7 cellular contexts compared by ENCODE assay signal in genomic region chr18:658947-659533, GRCh38. TPM values are rescaled to one million over a fixed set of nuclear protein-coding genes. Genes with fewer than 3 reads are reported as not detected.
DNase-seq lines count a peak whose midpoint lies in the region; TF ChIP-seq lines count a peak whose summit lies in the region.

No MANE protein-coding gene starts in this region.

- H3K27me3 ChIP-seq in Peyer's patch (no peaks in the 10 kb centered on the region), rectal smooth muscle tissue (ENCODE audit: control insufficient read depth, insufficient read depth, low read length) (no peaks in the 10 kb centered on the region), ovary (no peaks in the 10 kb centered on the region), transverse colon (no peaks in the 10 kb centered on the region)

- H3K36me3 ChIP-seq in Peyer's patch: no peaks in the 10 kb centered on the region
- no peaks in the 10 kb centered on the region for H3K36me3 ChIP-seq in rectal smooth muscle tissue (ENCODE audit: control insufficient read depth, insufficient read depth, low read length)
- no peaks in the 10 kb centered on the region for H3K36me3 ChIP-seq in ovary
- no peaks in the 10 kb centered on the region for H3K36me3 ChIP-seq in transverse colon

- WGBS in ovary, 3 donors: 75 to 85% (median 76%) methylated on average over 10 of the region's 10 CpGs
- WGBS in transverse colon (ENCODE audit: low coverage in 1 of 2), 2 donors: 83 to 91% methylated on average over 5 to 10 of the region's 10 CpGs

- no peak for TF ChIP-seq POLR2A in Peyer's patch (IDR thresholded peaks at IDR 0.05)
- no peak for TF ChIP-seq POLR2A in ovary (IDR thresholded peaks at IDR 0.05)
- TF ChIP-seq POLR2A in transverse colon (IDR thresholded peaks at IDR 0.05): no peak

- H3K9me3 ChIP-seq in Peyer's patch: no peaks in the 10 kb centered on the region
- no peaks in the 10 kb centered on the region for H3K9me3 ChIP-seq in ovary
- H3K9me3 ChIP-seq in transverse colon: no peaks in the 10 kb centered on the region

- no peak for TF ChIP-seq CTCF in GM12875 (IDR thresholded peaks at IDR 0.05; ENCODE audit: borderline replicate concordance, insufficient read depth, low read depth, low read length)
- TF ChIP-seq CTCF in Peyer's patch (IDR thresholded peaks at IDR 0.05): no peak
- TF ChIP-seq CTCF in epithelial cell of esophagus (IDR thresholded peaks at IDR 0.05; ENCODE audit: insufficient read depth, low read depth, low read length, missing control alignments): no peak
- no peak for TF ChIP-seq CTCF in ovary (IDR thresholded peaks at IDR 0.05)
- no peak for TF ChIP-seq CTCF in transverse colon (IDR thresholded peaks at IDR 0.05)

- in situ Hi-C loops in transverse colon (cut with MboI; ENCODE audit: low pct_ligation_motif_present in 1 of 4, low pct_unique_long_range_greater_than_20kb in 1 of 4, low sequenced_read_pairs in 3 of 4): no loop called here

- intact Hi-C loops in ovary (cut with DNase I) (loop anchor here in 1 of 4 donors (10.0 kb wide), 1 partner anchor 576 kb away; no protein-coding TSS in a partner anchor), transverse colon (cut with DNase I; ENCODE audit: low total_unique reads) (no loop called here)

- H3K4me1 ChIP-seq in Peyer's patch (peaks cover 0 to 6% (median 3%) of the 10 kb centered on the region in 4 donors), rectal smooth muscle tissue (ENCODE audit: control insufficient read depth, insufficient read depth, low read length) (peaks cover 3% of the 10 kb centered on the region), ovary (ENCODE audit: insufficient read depth) (peaks cover 3% of the 10 kb centered on the region), transverse colon (peaks cover 0 to 7% (median 6%) of the 10 kb centered on the region in 4 donors)

- no peak for DNase-seq in Peyer's patch
- DNase-seq in epithelial cell of esophagus (ENCODE audit: low read depth): no peak
- DNase-seq in ovary: no peak
- no peak for DNase-seq in stimulated activated naive CD4-positive, alpha-beta T cell (lab: John Stamatoyannopoulos, UW)
- DNase-seq in transverse colon: no peak

- no peak for TF ChIP-seq EP300 in ovary (IDR thresholded peaks at IDR 0.05)
- TF ChIP-seq EP300 in transverse colon (IDR thresholded peaks at IDR 0.05; ENCODE audit: low read depth): no peak

- H3K9ac ChIP-seq in rectal smooth muscle tissue (ENCODE audit: low read length): no peak overlapping the region

- H3K27ac ChIP-seq in Peyer's patch (no peak overlapping the region), rectal smooth muscle tissue (ENCODE audit: low read depth, low read length) (no peak overlapping the region), ovary (no peak overlapping the region), transverse colon (peak overlapping the region in 1 of 4 donors; percentile 92)

- peak overlapping the region; percentile 93 for H3K4me3 ChIP-seq in GM12875 (ENCODE audit: low read depth, low read length)
- peak overlapping the region in 3 of 4 donors; percentile 39 to 76 (median 65) for H3K4me3 ChIP-seq in Peyer's patch
- H3K4me3 ChIP-seq in epithelial cell of esophagus (ENCODE audit: low read length): peak overlapping the region; percentile 76
- peak overlapping the region; percentile 88 for H3K4me3 ChIP-seq in rectal smooth muscle tissue (ENCODE audit: low read length)
- H3K4me3 ChIP-seq in ovary: no peak overlapping the region
- peak overlapping the region in 2 of 4 donors; percentile 68 to 77 for H3K4me3 ChIP-seq in transverse colon

RNA-seq across cellular contexts. Expression of gene TYMS, which starts 1.6 kb away (rescaled TPM):
- 10 to 100 TPM in 3 of 4 donors, 1 to 10 TPM in 1; 6.7 to 71.8 (median 11.7) TPM for total RNA-seq in Peyer's patch
- 1 to 10 TPM in 6 of 7 donors, under 1 TPM in 1; 0.48 to 7.9 (median 4.4) TPM for total RNA-seq in ovary
- 1 to 10 TPM; 2.8 to 8.4 TPM for polyA plus RNA-seq in ovary
- 1 to 10 TPM; 3.2 to 5.9 (median 4.7) TPM for total RNA-seq in transverse colon

RNA-seq across cellular contexts. Expression of gene ENOSF1, which starts 53.4 kb away (rescaled TPM):
- total RNA-seq in Peyer's patch (100 to 1,000 TPM in 3 of 4 donors, 10 to 100 TPM in 1; 77.6 to 191 (median 132) TPM), ovary (10 to 100 TPM; 45.1 to 94.9 (median 55.1) TPM), transverse colon (10 to 100 TPM; 44.5 to 97.3 (median 74.2) TPM)
- 10 to 100 TPM; 29.2 to 52.7 TPM for polyA plus RNA-seq in ovary
